ENCODE assay signal across 20 cellular contexts in the genomic region with DNA sequence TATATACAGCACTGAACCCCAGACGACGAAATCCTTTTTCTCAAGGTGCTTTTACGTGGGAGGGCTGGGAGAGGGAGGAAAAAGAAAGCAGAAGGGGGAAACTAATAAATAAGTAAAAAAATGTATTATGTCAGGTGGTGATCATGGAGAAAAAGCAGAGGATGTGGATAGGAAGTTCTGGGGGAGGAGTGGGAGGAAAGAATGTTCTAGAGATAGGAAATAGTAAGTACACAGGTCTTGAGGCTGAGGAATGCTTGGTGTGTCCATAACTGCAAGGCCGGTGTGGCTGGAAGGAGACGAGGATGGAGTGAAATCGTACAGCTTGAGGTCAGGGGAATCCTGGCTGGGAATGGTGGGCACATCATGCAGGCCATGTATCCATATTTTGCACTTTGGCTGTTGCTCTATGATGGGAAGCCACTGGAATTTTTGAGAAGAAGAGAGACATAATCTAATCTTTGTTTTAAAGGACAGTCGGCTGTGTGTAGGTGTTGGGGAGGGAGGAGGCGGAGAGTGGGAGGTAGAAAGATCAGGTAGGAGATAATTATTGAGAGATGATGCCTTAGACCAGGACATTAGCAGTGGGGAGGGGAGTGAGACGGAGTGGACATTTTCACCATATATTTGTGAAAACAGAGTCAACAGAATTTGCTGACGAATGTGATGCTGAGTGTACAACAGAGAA. TPM values are rescaled to one million over a fixed set of nuclear protein-coding genes. Genes with fewer than 3 reads are reported as not detected.
A peak's percentile ranks its signal among the peaks of the same experiment; 100 is the strongest.
DNase-seq lines count a peak whose midpoint lies in the region; ATAC-seq and TF ChIP-seq lines count a peak whose summit lies in the region.
"Had no signal": no experiment of that assay in that cellular context is flagged by ENCODE, and none has a peak within 500 bp of the region (broad histone marks: within the 10 kb centered on the region; RNA-seq: fewer than 3 reads in every experiment).

No MANE protein-coding gene starts in this region.

- POLR2A ChIA-PET in naive thymus-derived CD8-positive, alpha-beta T cell (lab: Charles Lee) = interaction anchor here (0.6 kb wide), 1 partner anchor 971 kb away, joined by 3 read pairs; no protein-coding TSS in a partner anchor

- intact Hi-C loops in aorta (cut with DNase I) = loop anchor here in 1 of 2 donors (10.0 kb wide), 1 partner anchor 604 kb away; a partner anchor contains a TSS

- peak overlapping the region; percentile 64 to 86 (median 76) for H3K4me3 Mint-ChIP-seq in CD4-positive, CD25-positive, alpha-beta regulatory T cell
- H3K4me3 Mint-ChIP-seq in HFFc6 = peak overlapping the region; percentile 14; the same call in 1 of the 2 replicates
- H3K4me3 Mint-ChIP-seq in naive thymus-derived CD8-positive, alpha-beta T cell = peak overlapping the region; percentile 9 to 92 (median 80)

- H3K36me3 ChIP-seq in CD4-positive, CD25-positive, alpha-beta regulatory T cell (ENCODE audit: control insufficient read depth, insufficient read depth, low read length) = no peaks in the 10 kb centered on the region
- H3K36me3 ChIP-seq in gastroesophageal sphincter (no peaks in the 10 kb centered on the region), aorta (ENCODE audit: control insufficient read depth in 1 of 2, insufficient read depth in 2 of 2, low read length in 1 of 2) (no peaks in the 10 kb centered on the region)

- peaks cover 0 to 1% (median 0%) of the 10 kb centered on the region in 7 donors for H3K9me3 Mint-ChIP-seq in CD4-positive, CD25-positive, alpha-beta regulatory T cell
- no peaks in the 10 kb centered on the region for H3K9me3 Mint-ChIP-seq in HFFc6
- no peaks in the 10 kb centered on the region for H3K9me3 Mint-ChIP-seq in naive thymus-derived CD8-positive, alpha-beta T cell
- H3K9me3 Mint-ChIP-seq: stimulated activated naive CD8-positive, alpha-beta T cell treated with anti-CD3 and anti-CD28 coated beads, Interleukin-15, amount 100 ng/mL, for 72 hours had no signal

- ATAC-seq in CD4-positive, CD25-positive, alpha-beta regulatory T cell (ENCODE audit: low read depth in 2 of 2) = no peak
- ATAC-seq in naive thymus-derived CD8-positive, alpha-beta T cell = no peak
- ATAC-seq in gastroesophageal sphincter = no peak
- ATAC-seq in HG03139 (IDR thresholded peaks at IDR 0.05; ENCODE audit: unreplicated experiment) = no peak
- ATAC-seq in aorta (ENCODE audit: low FRiP score) = no peak
- no peak for ATAC-seq in GM21576 (IDR thresholded peaks at IDR 0.05; ENCODE audit: unreplicated experiment)
- ATAC-seq: activated CD4-positive, alpha-beta T cell treated with anti-CD3 and anti-CD28 coated beads for 36 hours; body of pancreas; stimulated activated naive CD8-positive, alpha-beta T cell treated with anti-CD3 and anti-CD28 coated beads, Interleukin-15, amount 100 ng/mL, for 72 hours had no signal

- no peak for DNase-seq in CD4-positive, CD25-positive, alpha-beta regulatory T cell
- DNase-seq in HFFc6 (no peak), amniotic epithelial cell (ENCODE audit: low read depth) (peak; percentile 63), aorta (no peak)
- no peak for DNase-seq in naive thymus-derived CD8-positive, alpha-beta T cell
- DNase-seq: activated CD4-positive, alpha-beta T cell treated with anti-CD3 and anti-CD28 coated beads for 36 hours; body of pancreas; GF-D8; Kasumi-1; left cardiac atrium; NCI-H146; NCI-H345; psoas muscle; Right ventricle myocardium superior; stimulated activated naive CD8-positive, alpha-beta T cell treated with anti-CD3 and anti-CD28 coated beads, Interleukin-15, amount 100 ng/mL, for 72 hours; T1000 had no signal

- peaks cover 0 to 26% (median 7%) of the 10 kb centered on the region in 4 donors for H3K4me1 Mint-ChIP-seq in CD4-positive, CD25-positive, alpha-beta regulatory T cell
- H3K4me1 Mint-ChIP-seq in HFFc6 (ENCODE audit: low read depth) = peaks cover 30% of the 10 kb centered on the region
- H3K4me1 Mint-ChIP-seq in naive thymus-derived CD8-positive, alpha-beta T cell = peaks cover 13 to 33% (median 20%) of the 10 kb centered on the region in 4 donors

- no peak overlapping the region for H3K27ac ChIP-seq in CD4-positive, CD25-positive, alpha-beta regulatory T cell (ENCODE audit: insufficient read depth, low read length, poor library complexity, severe bottlenecking)
- H3K27ac ChIP-seq in gastroesophageal sphincter (no peak overlapping the region), aorta (ENCODE audit: low read depth in 1 of 2, low read length in 2 of 2) (no peak overlapping the region)
- H3K27ac ChIP-seq: HL-60 had no signal

- TF ChIP-seq POLR2A in gastroesophageal sphincter (IDR thresholded peaks at IDR 0.05) = no peak

- H3K4me1 ChIP-seq in CD4-positive, CD25-positive, alpha-beta regulatory T cell (ENCODE audit: control insufficient read depth, insufficient read depth, low read length, poor library complexity, severe bottlenecking) = peaks cover 6% of the 10 kb centered on the region
- peaks cover 0 to 27% (median 0%) of the 10 kb centered on the region in 3 donors for H3K4me1 ChIP-seq in gastroesophageal sphincter
- H3K4me1 ChIP-seq in aorta (ENCODE audit: control insufficient read depth in 1 of 2, insufficient read depth in 2 of 2, low read length in 2 of 2) = no peaks in the 10 kb centered on the region

- no peak overlapping the region for H3K4me3 ChIP-seq in CD4-positive, CD25-positive, alpha-beta regulatory T cell (ENCODE audit: low read depth, low read length)
- H3K4me3 ChIP-seq in gastroesophageal sphincter = no peak overlapping the region
- no peak overlapping the region for H3K4me3 ChIP-seq in aorta (ENCODE audit: low read length in 2 of 2)
- H3K4me3 ChIP-seq: body of pancreas had no signal

- H3K36me3 Mint-ChIP-seq in CD4-positive, CD25-positive, alpha-beta regulatory T cell = no peaks in the 10 kb centered on the region
- H3K36me3 Mint-ChIP-seq in HFFc6 (ENCODE audit: low read depth) = no peaks in the 10 kb centered on the region
- H3K36me3 Mint-ChIP-seq in naive thymus-derived CD8-positive, alpha-beta T cell = no peaks in the 10 kb centered on the region

- H3K27ac Mint-ChIP-seq in CD4-positive, CD25-positive, alpha-beta regulatory T cell = peak overlapping the region in 1 of 3 donors; percentile 4
- no peak overlapping the region for H3K27ac Mint-ChIP-seq in HFFc6
- peak overlapping the region in 8 of 10 donors; percentile 11 to 85 (median 53) for H3K27ac Mint-ChIP-seq in naive thymus-derived CD8-positive, alpha-beta T cell
- H3K27ac Mint-ChIP-seq: activated CD4-positive, alpha-beta T cell treated with anti-CD3 and anti-CD28 coated beads for 36 hours had no signal

- TF ChIP-seq CTCF in HFFc6 (IDR thresholded peaks at IDR 0.05) (no peak), gastroesophageal sphincter (IDR thresholded peaks at IDR 0.05) (no peak)

- H3K9me3 ChIP-seq in CD4-positive, CD25-positive, alpha-beta regulatory T cell (ENCODE audit: control insufficient read depth in 2 of 2, low read length in 2 of 2) = no peaks in the 10 kb centered on the region
- no peaks in the 10 kb centered on the region for H3K9me3 ChIP-seq in gastroesophageal sphincter
- no peaks in the 10 kb centered on the region for H3K9me3 ChIP-seq in aorta (ENCODE audit: control insufficient read depth, low read length)
- H3K9me3 ChIP-seq: body of pancreas, psoas muscle had no signal

- peaks cover 19% of the 10 kb centered on the region for H3K27me3 ChIP-seq in CD4-positive, CD25-positive, alpha-beta regulatory T cell (ENCODE audit: control insufficient read depth, insufficient read depth, low read length)
- H3K27me3 ChIP-seq in gastroesophageal sphincter = no peaks in the 10 kb centered on the region
- no peaks in the 10 kb centered on the region for H3K27me3 ChIP-seq in aorta (ENCODE audit: control insufficient read depth in 1 of 2, insufficient read depth in 2 of 2, low read length in 1 of 2)
- H3K27me3 ChIP-seq: body of pancreas had no signal

- 82 to 85% methylated on average over 10 of the region's 10 CpGs for WGBS in gastroesophageal sphincter (ENCODE audit: low coverage in 1 of 2), 2 donors
- WGBS in aorta, 2 donors = 93% methylated on average over 10 of the region's 10 CpGs

- TF ChIP-seq EP300 in gastroesophageal sphincter (IDR thresholded peaks at IDR 0.05) = no peak

- H3K27me3 Mint-ChIP-seq in CD4-positive, CD25-positive, alpha-beta regulatory T cell = peaks cover 17% of the 10 kb centered on the region
- H3K27me3 Mint-ChIP-seq in HFFc6 (ENCODE audit: insufficient read depth) = peaks cover 4% of the 10 kb centered on the region
- no peaks in the 10 kb centered on the region for H3K27me3 Mint-ChIP-seq in naive thymus-derived CD8-positive, alpha-beta T cell

RNA-seq across cellular contexts. Expression of a gene that starts 1.8 kb away (rescaled TPM):
- total RNA-seq in CD4-positive, CD25-positive, alpha-beta regulatory T cell = 1.8 TPM
- 1 to 10 TPM in 3 of 4 donors, under 1 TPM in 1; 0.81 to 9.6 (median 2.9) TPM for polyA plus RNA-seq in CD4-positive, CD25-positive, alpha-beta regulatory T cell
- total RNA-seq in HFFc6 (2021; fragmentation: NEBNext Ultra II Directional; extraction: Animal tissue kit (Norgen Biotek cat#: 25700)) = 10 to 100 TPM; 38.2 to 53.0 (median 47.2) TPM
- 10 to 100 TPM; 14.0 to 14.5 TPM for total RNA-seq in naive thymus-derived CD8-positive, alpha-beta T cell
- polyA plus RNA-seq in naive thymus-derived CD8-positive, alpha-beta T cell = 10 to 100 TPM; 12.5 to 19.6 (median 12.7) TPM
- total RNA-seq in gastroesophageal sphincter = 100 to 1,000 TPM in 1 of 4 donors, 10 to 100 TPM in 3; 35.8 to 114 (median 70.2) TPM
- 10 to 100 TPM; 39.3 to 56.5 TPM for total RNA-seq in aorta
- 10 to 100 TPM; 23.8 to 26.5 TPM for polyA plus RNA-seq in aorta

Comparison
In these comparisons a context has a peak if more than half of its experiments do, and no peak if none do; other contexts are left out.
1. H3K4me3 Mint-ChIP-seq: peak in every context shown above with its lines; median percentile 80 in naive thymus-derived CD8-positive, alpha-beta T cell; 76 in CD4-positive, CD25-positive, alpha-beta regulatory T cell; 14 in HFFc6.